Comparison of ENCODE assay signal across 22 cellular contexts in the genomic region with DNA sequence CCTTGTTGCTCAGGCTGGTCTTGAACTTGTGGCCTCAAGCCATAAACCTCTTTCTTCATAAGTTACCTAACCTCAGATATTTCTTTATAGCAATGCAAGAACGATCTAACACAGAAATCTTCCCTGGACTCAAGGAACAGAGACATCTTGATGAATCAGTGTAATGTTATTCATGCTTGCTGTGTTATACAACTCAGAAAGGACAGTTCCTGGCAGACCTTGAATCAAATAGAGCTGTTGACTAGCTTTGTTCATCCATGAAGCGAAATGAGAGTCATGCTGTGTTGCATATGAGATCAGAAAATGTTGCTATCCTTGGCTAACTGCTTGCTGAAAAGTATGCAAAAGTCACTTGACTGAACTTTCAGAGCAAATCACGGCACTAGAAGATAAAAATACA.
DNase-seq lines count a peak whose midpoint lies in the region; ATAC-seq and TF ChIP-seq lines count a peak whose summit lies in the region.
"Had no signal": no experiment of that assay in that cellular context is flagged by ENCODE, and none has a peak within 500 bp of the region (broad histone marks: within the 10 kb centered on the region; RNA-seq: fewer than 3 reads in every experiment).

No MANE protein-coding gene starts in this region.

- H3K4me1 Mint-ChIP-seq in CD8-positive, alpha-beta memory T cell: no peaks in the 10 kb centered on the region
- H3K4me1 Mint-ChIP-seq: immature natural killer cell had no signal

- no peaks in the 10 kb centered on the region for H3K27me3 Mint-ChIP-seq in CD8-positive, alpha-beta memory T cell
- H3K27me3 Mint-ChIP-seq: activated naive CD8-positive, alpha-beta T cell had no signal

- H3K9ac ChIP-seq in adipocyte (ENCODE audit: low read length): no peak overlapping the region

- H3K36me3 ChIP-seq in adipocyte (ENCODE audit: control insufficient read depth, insufficient read depth, low read length, severe bottlenecking) (no peaks in the 10 kb centered on the region), gastrocnemius medialis (no peaks in the 10 kb centered on the region)
- no peaks in the 10 kb centered on the region for H3K36me3 ChIP-seq in CD8-positive, alpha-beta memory T cell (ENCODE audit: insufficient read depth, low read length)
- H3K36me3 ChIP-seq: upper lobe of left lung had no signal

- DNase-seq in GM03348 (ENCODE audit: low spot score) (peak; percentile 72), adipocyte (ENCODE audit: low read depth) (peak; percentile 75), fibroblast of pulmonary artery (ENCODE audit: low read depth) (peak; percentile 94), gastrocnemius medialis (no peak)
- no peak for DNase-seq in CD8-positive, alpha-beta memory T cell
- DNase-seq: activated CD4-positive, alpha-beta T cell treated with anti-CD3 and anti-CD28 coated beads for 1 hour; CD8-positive, alpha-beta T cell; cortex of kidney; foreskin melanocyte; GDM1; H7; immature natural killer cell; Karpas-422; NCI-H1930; NCI-H524 treated with DMSO at 0.1 percent for 48 hours; stimulated activated CD4-positive, alpha-beta T cell treated with anti-CD3 and anti-CD28 coated beads, Interleukin-1b, Interleukin-23, amount 100 ng/mL, for 48 hours; T-helper 1 cell; upper lobe of left lung had no signal

- in situ Hi-C loops in gastrocnemius medialis (cut with MboI; ENCODE audit: low sequenced_read_pairs in 4 of 4): no loop called here

- peak; percentile 27 to 58 for ATAC-seq in gastrocnemius medialis
- ATAC-seq in GM21717 (IDR thresholded peaks at IDR 0.05; ENCODE audit: unreplicated experiment): no peak
- no peak for ATAC-seq in GM18519 (IDR thresholded peaks at IDR 0.05; ENCODE audit: low FRiP score, unreplicated experiment)
- ATAC-seq: CD8-positive, alpha-beta T cell; Panc1 had no signal

- no peak for TF ChIP-seq POLR2A in gastrocnemius medialis (IDR thresholded peaks at IDR 0.05)

- TF ChIP-seq CTCF in fibroblast of pulmonary artery (IDR thresholded peaks at IDR 0.05; ENCODE audit: low read length, missing control alignments) (no peak), gastrocnemius medialis (IDR thresholded peaks at IDR 0.05 in 4 of 5, conservative IDR thresholded peaks at IDR 0.05 in 1 of 5) (no peak)

- intact Hi-C loops in gastrocnemius medialis (cut with DNase I; ENCODE audit: low total_unique reads): no loop called here

- no peak overlapping the region for H3K27ac Mint-ChIP-seq in CD8-positive, alpha-beta memory T cell
- H3K27ac Mint-ChIP-seq: activated naive CD8-positive, alpha-beta T cell; CD8-positive, alpha-beta T cell; immature natural killer cell had no signal

- H3K4me3 ChIP-seq in adipocyte (ENCODE audit: low read length) (no peak overlapping the region), fibroblast of pulmonary artery (replicated peaks; ENCODE audit: low read depth, low read length) (no peak overlapping the region), gastrocnemius medialis (no peak overlapping the region)
- no peak overlapping the region for H3K4me3 ChIP-seq in CD8-positive, alpha-beta memory T cell (ENCODE audit: low read length)
- H3K4me3 ChIP-seq: upper lobe of left lung had no signal

- no peaks in the 10 kb centered on the region for H3K36me3 Mint-ChIP-seq in CD8-positive, alpha-beta memory T cell
- H3K36me3 Mint-ChIP-seq: activated naive CD8-positive, alpha-beta T cell; CD8-positive, alpha-beta T cell; immature natural killer cell had no signal

- CTCF ChIA-PET in CD8-positive, alpha-beta memory T cell (lab: Charles Lee): no interaction called here

- no peak overlapping the region for H3K27ac ChIP-seq in gastrocnemius medialis
- H3K27ac ChIP-seq in CD8-positive, alpha-beta memory T cell (ENCODE audit: low read depth, low read length): no peak overlapping the region
- H3K27ac ChIP-seq: upper lobe of left lung had no signal

- H3K9me3 ChIP-seq in adipocyte (ENCODE audit: control insufficient read depth, low read length) (no peaks in the 10 kb centered on the region), gastrocnemius medialis (no peaks in the 10 kb centered on the region)
- no peaks in the 10 kb centered on the region for H3K9me3 ChIP-seq in CD8-positive, alpha-beta memory T cell (ENCODE audit: low read length)
- H3K9me3 ChIP-seq: upper lobe of left lung had no signal

- no peak overlapping the region for H3K4me3 Mint-ChIP-seq in CD8-positive, alpha-beta memory T cell
- H3K4me3 Mint-ChIP-seq: activated naive CD8-positive, alpha-beta T cell; CD8-positive, alpha-beta T cell; immature natural killer cell had no signal

- H3K27me3 ChIP-seq in adipocyte (replicated peaks; ENCODE audit: control insufficient read depth, insufficient read depth, low read length) (no peaks in the 10 kb centered on the region), gastrocnemius medialis (no peaks in the 10 kb centered on the region)
- H3K27me3 ChIP-seq in CD8-positive, alpha-beta memory T cell (ENCODE audit: insufficient read depth, low read length, poor library complexity, severe bottlenecking): no peaks in the 10 kb centered on the region
- H3K27me3 ChIP-seq: upper lobe of left lung had no signal

- H3K4me1 ChIP-seq in adipocyte (ENCODE audit: control insufficient read depth, insufficient read depth, low read length) (peaks cover 20% of the 10 kb centered on the region), gastrocnemius medialis (no peaks in the 10 kb centered on the region)
- H3K4me1 ChIP-seq in CD8-positive, alpha-beta memory T cell (ENCODE audit: insufficient read depth, low read length): no peaks in the 10 kb centered on the region
- H3K4me1 ChIP-seq: upper lobe of left lung had no signal

- POLR2A ChIA-PET in CD8-positive, alpha-beta memory T cell (lab: Charles Lee): no interaction called here

- H3K9me3 Mint-ChIP-seq in CD8-positive, alpha-beta memory T cell: peaks cover 0 to 8% (median 2%) of the 10 kb centered on the region in 5 donors
- H3K9me3 Mint-ChIP-seq: CD8-positive, alpha-beta T cell had no signal

Comparison
In these comparisons a context has a peak if more than half of its experiments do, and no peak if none do; other contexts are left out.
1. DNase-seq: peak in GM03348 (single experiment), adipocyte (single experiment) and fibroblast of pulmonary artery (single experiment); none in gastrocnemius medialis (0 of 2) and CD8-positive, alpha-beta memory T cell (0 of 5).
2. ATAC-seq: peak in gastrocnemius medialis (2 of 2); none in GM21717 (single experiment) and GM18519 (single experiment).